Comparison of ENCODE assay signal across 15 cellular contexts in genomic region chr1:52574594-52574993, GRCh38. TPM values are rescaled to one million over a fixed set of nuclear protein-coding genes. Genes with fewer than 3 reads are reported as not detected.
DNase-seq lines count a peak whose midpoint lies in the region; ATAC-seq, FAIRE-seq and TF ChIP-seq lines count a peak whose summit lies in the region.
"Had no signal": no experiment of that assay in that cellular context is flagged by ENCODE, and none has a peak within 500 bp of the region (broad histone marks: within the 10 kb centered on the region; RNA-seq: fewer than 3 reads in every experiment).

No MANE protein-coding gene starts in this region.

- H3K9me3 ChIP-seq in Panc1 (ENCODE audit: control insufficient read depth, insufficient read depth, low read depth, low read length) (no peaks in the 10 kb centered on the region), endothelial cell of umbilical vein (replicated peaks; ENCODE audit: control insufficient read depth, insufficient read depth, low read length) (no peaks in the 10 kb centered on the region), trophoblast cell (ENCODE audit: insufficient read depth, low read depth, low read length) (no peaks in the 10 kb centered on the region)
- H3K9me3 ChIP-seq: heart left ventricle, tibial nerve had no signal

- POLR2A ChIA-PET in Panc1 (lab: Charles Lee), result no interaction called here
- POLR2A ChIA-PET in endothelial cell of umbilical vein (lab: Charles Lee), result no interaction called here

- H3K27me3 ChIP-seq in Panc1 (ENCODE audit: control insufficient read depth, insufficient read depth, low read length), result no peaks in the 10 kb centered on the region
- peaks cover 2 to 3% of the 10 kb centered on the region in 2 experiments for H3K27me3 ChIP-seq in endothelial cell of umbilical vein (ENCODE audit: control insufficient read depth in 2 of 2, insufficient read depth in 2 of 2, low read length in 2 of 2)
- H3K27me3 ChIP-seq in trophoblast cell (ENCODE audit: insufficient read depth, low read length), result no peaks in the 10 kb centered on the region
- H3K27me3 ChIP-seq: heart left ventricle, tibial nerve had no signal

- H3K79me2 ChIP-seq in endothelial cell of umbilical vein (ENCODE audit: control insufficient read depth, insufficient read depth, low read length) (no peaks in the 10 kb centered on the region), trophoblast cell (ENCODE audit: control insufficient read depth, insufficient read depth, low read length, poor library complexity) (no peaks in the 10 kb centered on the region)

- TF ChIP-seq CTCF in Panc1 (IDR thresholded peaks at IDR 0.05) (no peak), endothelial cell of umbilical vein (IDR thresholded peaks at IDR 0.05; ENCODE audit: extremely low read depth in 1 of 2, insufficient read depth in 1 of 2, low read depth in 1 of 2, low read length in 2 of 2) (no peak)

- ATAC-seq in Panc1, result peak; percentile 70; the same call in 1 of the 2 replicates
- ATAC-seq in GM18498 (IDR thresholded peaks at IDR 0.05; ENCODE audit: unreplicated experiment), result no peak
- ATAC-seq in activated CD4-positive, CD25-positive, alpha-beta regulatory T cell treated with anti-CD3 and anti-CD28 coated beads, Interleukin-2, amount 50 U/mL, for 24 hours, result no peak
- ATAC-seq: heart left ventricle, natural killer cell had no signal

- BruUV-seq in Panc1 (replicated peaks; lab: Mats Ljungman, UMichigan) (no TSS peak), endothelial cell of umbilical vein (replicated peaks; lab: Mats Ljungman, UMichigan) (no TSS peak)

- no peak overlapping the region for H3K27ac ChIP-seq in Panc1 (ENCODE audit: low read length)
- no peak overlapping the region for H3K27ac ChIP-seq in endothelial cell of umbilical vein (ENCODE audit: insufficient read depth, low read depth, low read length)
- no peak overlapping the region for H3K27ac ChIP-seq in trophoblast cell (ENCODE audit: low read depth, low read length)
- H3K27ac ChIP-seq: heart left ventricle, tibial nerve had no signal

- no CpG with 5 or more reads among the region's 2 CpGs for WGBS in trophoblast cell (ENCODE audit: extremely low coverage, insufficient coverage, insufficient read length)

- no peak overlapping the region for H3K18ac ChIP-seq in trophoblast cell (ENCODE audit: low read length)

- H3K23ac ChIP-seq in trophoblast cell (ENCODE audit: low read length), result no peak overlapping the region

- no peak overlapping the region for H2BK5ac ChIP-seq in trophoblast cell (ENCODE audit: low read depth, low read length, poor library complexity)

- no peak overlapping the region for H2AFZ ChIP-seq in endothelial cell of umbilical vein (ENCODE audit: low read depth, low read length)
- H2AFZ ChIP-seq in trophoblast cell (ENCODE audit: insufficient read depth, low read length, poor library complexity), result no peak overlapping the region

- H3K4me3 ChIP-seq in Panc1 (ENCODE audit: low read depth in 2 of 2, low read length in 2 of 2), result no peak overlapping the region
- no peak overlapping the region for H3K4me3 ChIP-seq in endothelial cell of umbilical vein (replicated peaks in 1 of 3; ENCODE audit: insufficient read depth in 1 of 3, low read depth in 1 of 3, low read length in 3 of 3)
- no peak overlapping the region for H3K4me3 ChIP-seq in trophoblast cell (ENCODE audit: low read depth, low read length)
- H3K4me3 ChIP-seq: heart left ventricle, tibial nerve had no signal

- H3K36me3 ChIP-seq in Panc1 (ENCODE audit: control insufficient read depth, insufficient read depth, low read length), result no peaks in the 10 kb centered on the region
- H3K36me3 ChIP-seq in endothelial cell of umbilical vein (ENCODE audit: control insufficient read depth in 2 of 2, extremely low read depth in 1 of 2, insufficient read depth in 2 of 2, low read length in 2 of 2), result no peaks in the 10 kb centered on the region
- no peaks in the 10 kb centered on the region for H3K36me3 ChIP-seq in trophoblast cell (ENCODE audit: control insufficient read depth in 1 of 2, insufficient read depth in 2 of 2, low read length in 2 of 2)
- H3K36me3 ChIP-seq: heart left ventricle, tibial nerve had no signal

- H4K12ac ChIP-seq in trophoblast cell (ENCODE audit: low read depth, low read length), result no peak overlapping the region

- DNase-seq in HCEC 1CT (peak; percentile 94), Panc1 (ENCODE audit: low read depth, low spot score) (no peak), endothelial cell of umbilical vein (ENCODE audit: low read depth, low spot score) (peak; percentile 85), trophoblast cell (peak; percentile 42 to 85), nucleus accumbens (lab: John Stamatoyannopoulos, UW) (no peak), iPS-NIHi11 (ENCODE audit: low spot score) (no peak)
- DNase-seq: activated naive CD8-positive, alpha-beta T cell treated with anti-CD3 and anti-CD28 coated beads, Interleukin-2, amount 10 ng/mL, durations not matched to agents 7 days and 5 days; heart left ventricle; MM.1S; natural killer cell; stimulated activated CD4-positive, alpha-beta T cell treated with anti-CD3 and anti-CD28 coated beads, Interleukin-2, amount 100 ng/mL, for 48 hours had no signal

- H3K14ac ChIP-seq in trophoblast cell (ENCODE audit: low read length), result no peak overlapping the region

- dilution Hi-C loops in endothelial cell of umbilical vein (cut with MboI; ENCODE audit: extremely low pct_ligation_motif_present, low sequenced_read_pairs), result no loop called here

- H3K79me1 ChIP-seq in trophoblast cell (ENCODE audit: low read length), result peaks cover 1% of the 10 kb centered on the region

- no peak overlapping the region for H4K8ac ChIP-seq in trophoblast cell (ENCODE audit: low read depth, low read length)

- no peaks in the 10 kb centered on the region for H4K20me1 ChIP-seq in endothelial cell of umbilical vein (replicated peaks; ENCODE audit: control insufficient read depth, extremely low read depth, insufficient read depth, low read length)

- H3K4ac ChIP-seq in trophoblast cell (ENCODE audit: low read depth, low read length), result no peak overlapping the region

- TF ChIP-seq POLR2A in endothelial cell of umbilical vein (IDR thresholded peaks at IDR 0.05; ENCODE audit: low read depth, low read length), result no peak

- intact Hi-C loops in Panc1 (cut with micrococcal nuclease; ENCODE audit: unreplicated experiment) (loop anchor here (10.0 kb wide), 1 partner anchor 90 kb away; no protein-coding TSS in a partner anchor), endothelial cell of umbilical vein (cut with micrococcal nuclease) (no loop called here)

- H3K9ac ChIP-seq in endothelial cell of umbilical vein (replicated peaks; ENCODE audit: extremely low read depth, insufficient read depth, low read length) (no peak overlapping the region), trophoblast cell (ENCODE audit: low read length) (no peak overlapping the region)

- H2AK5ac ChIP-seq in trophoblast cell (ENCODE audit: low read length), result no peak overlapping the region

- no peak overlapping the region for H2BK12ac ChIP-seq in trophoblast cell (ENCODE audit: low read length)

- no peak overlapping the region for H2BK120ac ChIP-seq in trophoblast cell (ENCODE audit: insufficient read depth, low read length, poor library complexity)

- H3K9me1 ChIP-seq in endothelial cell of umbilical vein (replicated peaks; ENCODE audit: control insufficient read depth, extremely low read depth, insufficient read depth, low read length), result no peaks in the 10 kb centered on the region

- CTCF ChIA-PET in Panc1 (lab: Charles Lee), result no interaction called here
- CTCF ChIA-PET in endothelial cell of umbilical vein (lab: Charles Lee), result interaction anchor here (0.9 to 1.1 kb wide), 2 partner anchors 8 to 112 kb away, joined by 3 to 4 read pairs; no protein-coding TSS in a partner anchor

- peak; percentile 87 for FAIRE-seq in endothelial cell of umbilical vein (lab: Jason Lieb, UNC)
- FAIRE-seq: G401.6 had no signal

- H3K4me1 ChIP-seq in Panc1 (ENCODE audit: control insufficient read depth, insufficient read depth, low read length), result no peaks in the 10 kb centered on the region
- peaks cover 5% of the 10 kb centered on the region for H3K4me1 ChIP-seq in endothelial cell of umbilical vein (ENCODE audit: control insufficient read depth, extremely low read depth, insufficient read depth, low read length)
- H3K4me1 ChIP-seq in trophoblast cell (ENCODE audit: control insufficient read depth in 1 of 2, insufficient read depth in 2 of 2, low read length in 2 of 2), result peaks cover 4 to 5% of the 10 kb centered on the region in 2 experiments

- H3K4me2 ChIP-seq in endothelial cell of umbilical vein (ENCODE audit: insufficient read depth, low read length), result no peak overlapping the region
- no peak overlapping the region for H3K4me2 ChIP-seq in trophoblast cell (ENCODE audit: low read length)

- in situ Hi-C loops in Panc1 (cut with HindIII; ENCODE audit: low pct_unique_long_range_greater_than_20kb, low sequenced_read_pairs), result no loop called here

- no peak overlapping the region for H4K91ac ChIP-seq in trophoblast cell (ENCODE audit: low read depth, low read length)

RNA-seq across cellular contexts. Expression of gene TUT4, which starts 21.7 kb away (rescaled TPM):
- total RNA-seq in Panc1 (2021; ENCODE audit: unreplicated experiment) (67.4 TPM), endothelial cell of umbilical vein (40.5 and 41.2 TPM in 2 replicates)
- 52.8 TPM for polyA plus RNA-seq in Panc1 (2012; ENCODE audit: insufficient read length)
- 24.7 and 29.1 TPM in 2 replicates for polyA plus RNA-seq in endothelial cell of umbilical vein
- 20.4 and 21.5 TPM in 2 replicates for polyA plus RNA-seq in endothelial cell of umbilical vein (2011; cell fraction: cytosol; rRNA removed)
- 94.4 and 107 TPM in 2 replicates for polyA plus RNA-seq in endothelial cell of umbilical vein (2011; cell fraction: nucleus; rRNA removed)
- polyA plus RNA-seq in endothelial cell of umbilical vein (2012), result 23.4 and 25.1 TPM in 2 replicates
- polyA minus RNA-seq in endothelial cell of umbilical vein, result 27.7 and 37.1 TPM in 2 replicates
- 23.9 TPM for polyA minus RNA-seq in endothelial cell of umbilical vein (2011; cell fraction: cytosol; rRNA and poly(A)+ RNA removed)
- 41.4 and 60.4 TPM in 2 replicates for polyA minus RNA-seq in endothelial cell of umbilical vein (2011; cell fraction: nucleus; rRNA and poly(A)+ RNA removed)
- polyA plus RNA-seq in trophoblast cell (2013), result 35.7 and 39.6 TPM in 2 replicates

RNA-seq across cellular contexts. Expression of gene GPX7, which starts 27.6 kb away (rescaled TPM):
- total RNA-seq in Panc1 (2021; ENCODE audit: unreplicated experiment) (11.2 TPM), endothelial cell of umbilical vein (8.9 and 26.3 TPM in 2 replicates)
- 22.4 TPM for polyA plus RNA-seq in Panc1 (2012; ENCODE audit: insufficient read length)
- 25.7 and 26.2 TPM in 2 replicates for polyA plus RNA-seq in endothelial cell of umbilical vein
- 17.3 and 20.1 TPM in 2 replicates for polyA plus RNA-seq in endothelial cell of umbilical vein (2011; cell fraction: cytosol; rRNA removed)
- 5.9 and 7.3 TPM in 2 replicates for polyA plus RNA-seq in endothelial cell of umbilical vein (2011; cell fraction: nucleus; rRNA removed)
- polyA plus RNA-seq in endothelial cell of umbilical vein (2012), result 15.1 and 20.5 TPM in 2 replicates
- 10.2 and 10.5 TPM in 2 replicates for polyA minus RNA-seq in endothelial cell of umbilical vein
- not detected for polyA minus RNA-seq in endothelial cell of umbilical vein (2011; cell fraction: cytosol; rRNA and poly(A)+ RNA removed)
- 2.4 and 4.0 TPM in 2 replicates for polyA minus RNA-seq in endothelial cell of umbilical vein (2011; cell fraction: nucleus; rRNA and poly(A)+ RNA removed)
- 28.5 and 29.6 TPM in 2 replicates for polyA plus RNA-seq in trophoblast cell (2013)

RNA-seq across cellular contexts. Expression of gene SHISAL2A, which starts 58.4 kb away (rescaled TPM):
- total RNA-seq in Panc1 (2021; ENCODE audit: unreplicated experiment) (0.23 TPM), endothelial cell of umbilical vein (not detected in 2 replicates)
- polyA plus RNA-seq in Panc1 (2012; ENCODE audit: insufficient read length), result 0.39 TPM
- polyA plus RNA-seq in endothelial cell of umbilical vein, result not detected in 2 replicates
- not detected in 2 replicates for polyA plus RNA-seq in endothelial cell of umbilical vein (2011; cell fraction: cytosol; rRNA removed)
- polyA plus RNA-seq in endothelial cell of umbilical vein (2011; cell fraction: nucleus; rRNA removed), result not detected in 2 replicates
- not detected in 2 replicates for polyA plus RNA-seq in endothelial cell of umbilical vein (2012)
- polyA minus RNA-seq in endothelial cell of umbilical vein, result not detected in 2 replicates
- polyA minus RNA-seq in endothelial cell of umbilical vein (2011; cell fraction: cytosol; rRNA and poly(A)+ RNA removed), result not detected
- not detected in 2 replicates for polyA minus RNA-seq in endothelial cell of umbilical vein (2011; cell fraction: nucleus; rRNA and poly(A)+ RNA removed)
- 0.99 and 1.1 TPM in 2 replicates for polyA plus RNA-seq in trophoblast cell (2013)

Comparison
In these comparisons a context has a peak if more than half of its experiments do, and no peak if none do; other contexts are left out.
1. DNase-seq: peak in HCEC 1CT (single experiment), endothelial cell of umbilical vein (single experiment) and trophoblast cell (2 of 2); none in Panc1 (single experiment), nucleus accumbens (0 of 56) and iPS-NIHi11 (single experiment).